In the genomic region with DNA sequence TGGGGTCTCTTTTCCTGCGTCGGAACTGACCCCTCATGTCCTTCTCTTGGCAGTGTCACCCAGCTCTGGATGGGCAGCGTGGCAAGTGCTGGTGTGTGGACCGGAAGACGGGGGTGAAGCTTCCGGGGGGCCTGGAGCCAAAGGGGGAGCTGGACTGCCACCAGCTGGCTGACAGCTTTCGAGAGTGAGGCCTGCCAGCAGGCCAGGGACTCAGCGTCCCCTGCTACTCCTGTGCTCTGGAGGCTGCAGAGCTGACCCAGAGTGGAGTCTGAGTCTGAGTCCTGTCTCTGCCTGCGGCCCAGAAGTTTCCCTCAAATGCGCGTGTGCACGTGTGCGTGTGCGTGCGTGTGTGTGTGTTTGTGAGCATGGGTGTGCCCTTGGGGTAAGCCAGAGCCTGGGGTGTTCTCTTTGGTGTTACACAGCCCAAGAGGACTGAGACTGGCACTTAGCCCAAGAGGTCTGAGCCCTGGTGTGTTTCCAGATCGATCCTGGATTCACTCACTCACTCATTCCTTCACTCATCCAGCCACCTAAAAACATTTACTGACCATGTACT, we compare ENCODE assay signal across 20 cellular contexts. TPM values are rescaled to one million over a fixed set of nuclear protein-coding genes. Genes with fewer than 3 reads are reported as not detected.
DNase-seq lines count a peak whose midpoint lies in the region; ATAC-seq, FAIRE-seq and TF ChIP-seq lines count a peak whose summit lies in the region.
"Had no signal": no experiment of that assay in that cellular context is flagged by ENCODE, and none has a peak within 500 bp of the region (broad histone marks: within the 10 kb centered on the region; RNA-seq: fewer than 3 reads in every experiment).

No MANE protein-coding gene starts in this region.

- peak overlapping the region; percentile 71 to 90 for H3K27ac ChIP-seq in A549
- peak overlapping the region; percentile 41 to 47 for H3K27ac ChIP-seq in right atrium auricular region
- H3K27ac ChIP-seq in sigmoid colon: peak overlapping the region; percentile 77 to 96 (median 88)
- H3K27ac ChIP-seq: brain microvascular endothelial cell had no signal

- no peak for ATAC-seq in A549
- ATAC-seq in HG02981 (IDR thresholded peaks at IDR 0.05; ENCODE audit: unreplicated experiment): no peak
- ATAC-seq in GM18519 (IDR thresholded peaks at IDR 0.05; ENCODE audit: low FRiP score, unreplicated experiment): no peak
- ATAC-seq: natural killer cell treated with Interleukin-12 subunit alpha and Interleukin-12 subunit beta and Interleukin-15 and Interleukin-18, amount 100 ng/mL, for 72 hours had no signal

- H3K9me3 ChIP-seq in A549 (no peaks in the 10 kb centered on the region), right atrium auricular region (no peaks in the 10 kb centered on the region), sigmoid colon (no peaks in the 10 kb centered on the region)
- H3K9me3 ChIP-seq: MG63 had no signal

- peak; percentile 7 for FAIRE-seq in A549 (lab: Jason Lieb, UNC)
- FAIRE-seq: GM18507 had no signal

- DNase-seq in A549 (ENCODE audit: low read depth in 1 of 2, low spot score in 1 of 2): peak in 1 of 2 experiments; percentile 39
- DNase-seq in choroid plexus epithelial cell (ENCODE audit: low read depth): peak; percentile 25
- no peak for DNase-seq in right atrium auricular region (ENCODE audit: low spot score)
- DNase-seq in sigmoid colon: peak; percentile 71
- DNase-seq in DMS 273 (lab: John Stamatoyannopoulos, UW; ENCODE audit: unreplicated experiment): no peak
- DNase-seq in C1 segment of cervical spinal cord (lab: John Stamatoyannopoulos, UW): no peak
- DNase-seq: activated CD4-positive, CD25-positive, alpha-beta regulatory T cell treated with anti-CD3 and anti-CD28 coated beads, Interleukin-2, amount 50 U/mL, for 72 hours; activated naive CD4-positive, alpha-beta T cell treated with Interleukin-2 at 50 U/mL for 16 hours; brain microvascular endothelial cell; effector CD4-positive, alpha-beta T cell; foreskin melanocyte; MG63; NCI-H2029 treated with DMSO at 0.1 percent for 48 hours; NCI-H524 treated with DMSO at 0.1 percent for 48 hours; T-helper 9 cell had no signal

- 88% methylated on average over 16 of the region's 16 CpGs for WGBS in A549 (ENCODE audit: missing lambda C conversion rate)
- 82 to 88% methylated on average over 16 of the region's 16 CpGs for WGBS in sigmoid colon, 2 donors

- H3K4me3 ChIP-seq in A549 (peak overlapping the region; percentile 8; the same call in 1 of the 3 replicates), choroid plexus epithelial cell (ENCODE audit: low read depth, low read length) (no peak overlapping the region), right atrium auricular region (no peak overlapping the region), sigmoid colon (no peak overlapping the region)
- H3K4me3 ChIP-seq: MG63 had no signal

- H3K27me3 ChIP-seq in right atrium auricular region (no peaks in the 10 kb centered on the region), sigmoid colon (no peaks in the 10 kb centered on the region)
- H3K27me3 ChIP-seq: brain microvascular endothelial cell, MG63 had no signal

- H3K4me1 ChIP-seq in A549: peaks cover 100% of the 10 kb centered on the region
- peaks cover 0 to 77% of the 10 kb centered on the region in 2 donors for H3K4me1 ChIP-seq in right atrium auricular region
- peaks cover 0 to 99% (median 90%) of the 10 kb centered on the region in 4 donors for H3K4me1 ChIP-seq in sigmoid colon

- peak overlapping the region; percentile 62 for H3K4me2 ChIP-seq in A549

- TF ChIP-seq POLR2A in A549 (IDR thresholded peaks at IDR 0.05; ENCODE audit: low read length): no peak
- TF ChIP-seq POLR2A in sigmoid colon (IDR thresholded peaks at IDR 0.05): no peak

- CTCF ChIA-PET in A549 (lab: Yijun Ruan, JAX): interaction anchor here (0.8 to 37.5 kb wide), 15 partner anchors 7 to 372 kb away, joined by 3 to 822 read pairs (median 6); a partner anchor contains a TSS

- TF ChIP-seq CTCF in A549 (IDR thresholded peaks at IDR 0.05) (no peak), choroid plexus epithelial cell (conservative IDR thresholded peaks at IDR 0.05; ENCODE audit: low read depth, low read length) (no peak), right atrium auricular region (IDR thresholded peaks at IDR 0.05) (no peak), sigmoid colon (IDR thresholded peaks at IDR 0.05) (no peak)

- no peak for TF ChIP-seq RAD21 in A549 (conservative IDR thresholded peaks at IDR 0.05 in 1 of 2, IDR thresholded peaks at IDR 0.05 in 1 of 2)

- TF ChIP-seq EP300 in A549 (IDR thresholded peaks at IDR 0.05) (no peak), sigmoid colon (IDR thresholded peaks at IDR 0.05) (no peak)

- H3K36me3 ChIP-seq in right atrium auricular region (peaks cover 48% of the 10 kb centered on the region), sigmoid colon (peaks cover 20 to 63% (median 36%) of the 10 kb centered on the region in 4 donors)
- H3K36me3 ChIP-seq: MG63 had no signal

- POLR2A ChIA-PET in A549 (lab: Yijun Ruan, JAX): interaction anchor here (0.6 to 2.3 kb wide), 3 partner anchors 12 to 29 kb away, joined by 3 to 9 read pairs (median 4); no protein-coding TSS in a partner anchor

- intact Hi-C loops in sigmoid colon (cut with DNase I): no loop called here

TF ChIP-seq in A549, 52 proteins besides CTCF, POLR2A, EP300 and RAD21:
- no peak for TF ChIP-seq EHMT2 (IDR thresholded peaks at IDR 0.05; ENCODE audit: low read depth)
- peak; percentile 18; the same call in 1 of the 2 replicates for TF ChIP-seq GATA3 (IDR thresholded peaks at IDR 0.05; ENCODE audit: borderline replicate concordance)
- TF ChIP-seq, protein P1, sequence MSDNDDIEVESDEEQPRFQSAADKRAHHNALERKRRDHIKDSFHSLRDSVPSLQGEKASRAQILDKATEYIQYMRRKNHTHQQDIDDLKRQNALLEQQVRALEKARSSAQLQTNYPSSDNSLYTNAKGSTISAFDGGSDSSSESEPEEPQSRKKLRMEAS (IDR thresholded peaks at IDR 0.05): 0 out of 2 replicates have a peak, but pooled peaks have one; percentile 9

RNA-seq across cellular contexts. Expression of a gene that starts 13.2 kb away (rescaled TPM):
- polyA plus RNA-seq in A549 (2011; rRNA removed) (1,080 and 1,577 TPM in 2 replicates), A549 (2017; fragmentation: RNase III; extraction: RNeasy Plus Mini Kit Qiagen cat#74134 plus additional on column Dnase treatment) (1,501 to 1,941 TPM (median 1,829 TPM) in 3 replicates), sigmoid colon (100 to 1,000 TPM in 2 of 3 donors, 10 to 100 TPM in 1; 30.3 to 242 (median 108) TPM)
- 1,069 and 1,422 TPM in 2 replicates for polyA plus RNA-seq in A549 (2012; cell fraction: cytosol; rRNA removed)
- 982 and 1,044 TPM in 2 replicates for polyA plus RNA-seq in A549 (2012; cell fraction: nucleus; rRNA removed)
- 1,444 and 1,452 TPM in 2 replicates for polyA minus RNA-seq in A549 (2011; rRNA and poly(A)+ RNA removed)
- total RNA-seq in right atrium auricular region (100 to 1,000 TPM in 1 of 2 donors, 10 to 100 TPM in 1; 81.0 to 237 TPM), sigmoid colon (100 to 1,000 TPM; 198 to 440 (median 325) TPM)

RNA-seq across cellular contexts. Expression of a gene that starts 38.8 kb away (rescaled TPM):
- polyA plus RNA-seq in A549 (2011; rRNA removed) (273 and 416 TPM in 2 replicates), A549 (2017; fragmentation: RNase III; extraction: RNeasy Plus Mini Kit Qiagen cat#74134 plus additional on column Dnase treatment) (210 to 241 TPM (median 226 TPM) in 3 replicates), sigmoid colon (10 to 100 TPM in 2 of 3 donors, 1 to 10 TPM in 1; 1.8 to 28.7 (median 11.3) TPM)
- polyA plus RNA-seq in A549 (2012; cell fraction: cytosol; rRNA removed): 78.4 and 82.0 TPM in 2 replicates
- 75.2 and 121 TPM in 2 replicates for polyA plus RNA-seq in A549 (2012; cell fraction: nucleus; rRNA removed)
- 83.1 and 83.3 TPM in 2 replicates for polyA minus RNA-seq in A549 (2011; rRNA and poly(A)+ RNA removed)
- total RNA-seq in right atrium auricular region (1 to 10 TPM in 1 of 2 donors, under 1 TPM in 1; 0.31 to 3.7 TPM), sigmoid colon (1 to 10 TPM in 3 of 4 donors, under 1 TPM in 1; 0.33 to 2.3 (median 1.8) TPM)

RNA-seq across cellular contexts. Expression of a gene that starts 44.9 kb away (rescaled TPM):
- polyA plus RNA-seq in A549 (2011; rRNA removed) (24.2 and 45.9 TPM in 2 replicates), A549 (2017; fragmentation: RNase III; extraction: RNeasy Plus Mini Kit Qiagen cat#74134 plus additional on column Dnase treatment) (61.6 to 75.9 TPM (median 73.5 TPM) in 3 replicates), sigmoid colon (1 to 10 TPM; 1.2 to 6.9 (median 1.8) TPM)
- polyA plus RNA-seq in A549 (2012; cell fraction: cytosol; rRNA removed): 18.0 and 30.2 TPM in 2 replicates
- polyA plus RNA-seq in A549 (2012; cell fraction: nucleus; rRNA removed): 83.8 and 125 TPM in 2 replicates
- polyA minus RNA-seq in A549 (2011; rRNA and poly(A)+ RNA removed): 62.8 and 79.7 TPM in 2 replicates
- total RNA-seq in right atrium auricular region (not detected), sigmoid colon (not detected)
- total RNA-seq: SK-MEL-5 had no signal

Comparison
In these comparisons a context has a peak if more than half of its experiments do, and no peak if none do; other contexts are left out.
1. DNase-seq: peak in choroid plexus epithelial cell (single experiment) and sigmoid colon (single experiment); none in right atrium auricular region (single experiment), DMS 273 (single experiment) and C1 segment of cervical spinal cord (0 of 14).
2. Peak in every context shown above with its lines, with median percentiles within 50 percentile points of each other: H3K27ac ChIP-seq.